26 cellular contexts compared by ENCODE assay signal in genomic region chr2:202018950-202019349, GRCh38. TPM values are rescaled to one million over a fixed set of nuclear protein-coding genes. Genes with fewer than 3 reads are reported as not detected.
DNase-seq lines count a peak whose midpoint lies in the region; ATAC-seq and TF ChIP-seq lines count a peak whose summit lies in the region.
"Had no signal": no experiment of that assay in that cellular context is flagged by ENCODE, and none has a peak within 500 bp of the region (broad histone marks: within the 10 kb centered on the region; RNA-seq: fewer than 3 reads in every experiment).

No MANE protein-coding gene starts in this region.

- no peaks in the 10 kb centered on the region for H3K36me3 ChIP-seq in psoas muscle (ENCODE audit: insufficient read depth in 1 of 2, low read depth in 1 of 2)
- H3K36me3 ChIP-seq in right lobe of liver = no peaks in the 10 kb centered on the region

- intact Hi-C loops in psoas muscle (cut with DNase I) = no loop called here
- intact Hi-C loops in right lobe of liver (cut with DNase I) = no loop called here

- WGBS in psoas muscle, 3 donors = 6 to 15% (median 15%) methylated on average over 2 of the region's 2 CpGs
- WGBS in right lobe of liver (ENCODE audit: insufficient coverage, low coverage, low lambda C conversion rate, missing lambda C conversion rate) = 40% methylated on average over 1 of the region's 2 CpGs

- H3K4me3 Mint-ChIP-seq in endothelial cell (ENCODE audit: unreplicated experiment) = no peak overlapping the region
- no peak overlapping the region for H3K4me3 Mint-ChIP-seq in T-helper 2 cell treated with Interferon-gamma antibody and Interleukin-4, amounts not matched to agents 5 μg/mL and 100 μg/mL, for 36 hours
- H3K4me3 Mint-ChIP-seq: activated CD4-positive, alpha-beta memory T cell treated with anti-CD3 and anti-CD28 coated beads, Interleukin-2, amount 10 ng/mL, durations not matched to agents 7 days and 5 days; CD4-positive, CD25-positive, alpha-beta regulatory T cell; effector memory CD8-positive, alpha-beta T cell; naive thymus-derived CD4-positive, alpha-beta T cell; stimulated activated naive B cell treated with anti-CD40 and anti-IgM and Interleukin-4, amounts not matched to agents 10 μg/mL and 1 μg/mL and 100 μg/mL, for 72 hours; T-helper 1 cell treated with Interleukin-12 subunit alpha and Interleukin-12 subunit beta and Interleukin-4 antibody, amounts not matched to agents 30 μg/mL and 1 μg/mL, for 36 hours had no signal

- H3K4me3 ChIP-seq in psoas muscle (no peak overlapping the region), right lobe of liver (no peak overlapping the region)
- H3K4me3 ChIP-seq: testis had no signal

- H3K27ac ChIP-seq in psoas muscle (peak overlapping the region; percentile 78), right lobe of liver (no peak overlapping the region)
- H3K27ac ChIP-seq: 22Rv1, testis had no signal

- H3K36me3 Mint-ChIP-seq in endothelial cell (ENCODE audit: low read depth, unreplicated experiment) = no peaks in the 10 kb centered on the region
- H3K36me3 Mint-ChIP-seq in T-helper 2 cell treated with Interferon-gamma antibody and Interleukin-4, amounts not matched to agents 5 μg/mL and 100 μg/mL, for 36 hours (ENCODE audit: low read depth) = no peaks in the 10 kb centered on the region
- H3K36me3 Mint-ChIP-seq: activated naive CD4-positive, alpha-beta T cell treated with anti-CD3 and anti-CD28 coated beads, Interleukin-2, amount 50 U/mL, for 72 hours; CD4-positive, CD25-positive, alpha-beta regulatory T cell; naive thymus-derived CD4-positive, alpha-beta T cell; stimulated activated naive B cell treated with anti-CD40 and anti-IgM and Interleukin-4, amounts not matched to agents 10 μg/mL and 1 μg/mL and 100 μg/mL, for 72 hours had no signal

- H3K27me3 Mint-ChIP-seq in endothelial cell (ENCODE audit: unreplicated experiment) = peaks cover 5% of the 10 kb centered on the region
- peaks cover 15% of the 10 kb centered on the region for H3K27me3 Mint-ChIP-seq in T-helper 2 cell treated with Interferon-gamma antibody and Interleukin-4, amounts not matched to agents 5 μg/mL and 100 μg/mL, for 36 hours (ENCODE audit: low read depth)

- TF ChIP-seq POLR2A in right lobe of liver (IDR thresholded peaks at IDR 0.05) = no peak

- peak overlapping the region; percentile 76 for H3K27ac Mint-ChIP-seq in endothelial cell (ENCODE audit: unreplicated experiment)
- H3K27ac Mint-ChIP-seq in T-helper 2 cell treated with Interferon-gamma antibody and Interleukin-4, amounts not matched to agents 5 μg/mL and 100 μg/mL, for 36 hours = no peak overlapping the region
- H3K27ac Mint-ChIP-seq: activated CD4-positive, alpha-beta memory T cell treated with anti-CD3 and anti-CD28 coated beads, Interleukin-2, amount 10 ng/mL, durations not matched to agents 7 days and 5 days; activated T-helper 2 cell treated with anti-CD3 and anti-CD28 coated beads, Interferon-gamma antibody, Interleukin-2, Interleukin-4, amounts not matched to agents 10 μg/mL and 5 μg/mL and 100 μg/mL, durations not matched to agents 14 hours and 24 hours and 36 hours; CD4-positive, CD25-positive, alpha-beta regulatory T cell; effector memory CD8-positive, alpha-beta T cell; naive thymus-derived CD4-positive, alpha-beta T cell; stimulated activated naive B cell treated with anti-CD40 and anti-IgM and Interleukin-4, amounts not matched to agents 10 μg/mL and 1 μg/mL and 100 μg/mL, for 72 hours; T-helper 1 cell treated with Interleukin-12 subunit alpha and Interleukin-12 subunit beta and Interleukin-4 antibody, amounts not matched to agents 30 μg/mL and 1 μg/mL, for 36 hours had no signal

- H3K27me3 ChIP-seq in psoas muscle (ENCODE audit: insufficient read depth in 3 of 3, low read length in 2 of 3) = no peaks in the 10 kb centered on the region
- H3K27me3 ChIP-seq in right lobe of liver = no peaks in the 10 kb centered on the region
- H3K27me3 ChIP-seq: testis had no signal

- H3K9me3 ChIP-seq in psoas muscle = no peaks in the 10 kb centered on the region
- H3K9me3 ChIP-seq in right lobe of liver = no peaks in the 10 kb centered on the region
- H3K9me3 ChIP-seq: testis had no signal

- DNase-seq in DMS 273 (lab: John Stamatoyannopoulos, UW; ENCODE audit: unreplicated experiment) = peak; percentile 52
- no peak for DNase-seq in DMS 273 treated with DMSO at 0.1 percent for 48 hours (lab: John Stamatoyannopoulos, UW)
- peak; percentile 31 for DNase-seq in NCI-H1694 (lab: John Stamatoyannopoulos, UW)
- DNase-seq in endothelial cell (ENCODE audit: low spot score) = peak; percentile 19
- no peak for DNase-seq in psoas muscle
- DNase-seq in right lobe of liver = no peak
- DNase-seq in T-helper 2 cell treated with Interferon-gamma antibody and Interleukin-4, amounts not matched to agents 5 μg/mL and 100 μg/mL, for 36 hours (ENCODE audit: low spot score) = no peak
- DNase-seq: activated CD4-positive, alpha-beta memory T cell treated with anti-CD3 and anti-CD28 coated beads, Interleukin-2, amount 10 ng/mL, durations not matched to agents 7 days and 5 days; activated CD4-positive, alpha-beta T cell treated with anti-CD3 and anti-CD28 coated beads for 1 hour; activated CD8-positive, alpha-beta memory T cell treated with anti-CD3 and anti-CD28 coated beads, Interleukin-2, amount 50 U/mL, for 48 hours; CD4-positive, CD25-positive, alpha-beta regulatory T cell; cortex of kidney; effector memory CD8-positive, alpha-beta T cell; KG1; naive thymus-derived CD4-positive, alpha-beta T cell; NCI-H1417 treated with DMSO at 0.1 percent for 48 hours; stimulated activated CD4-positive, alpha-beta T cell treated with anti-CD3 and anti-CD28 coated beads, Interleukin-4, amount 100 ng/mL, for 4 hours; stimulated activated naive B cell treated with anti-CD40 and anti-IgM and Interleukin-4, amounts not matched to agents 10 μg/mL and 1 μg/mL and 100 μg/mL, for 72 hours; testis had no signal

- H3K4me1 ChIP-seq in psoas muscle (peaks cover 46% of the 10 kb centered on the region), right lobe of liver (no peaks in the 10 kb centered on the region)
- H3K4me1 ChIP-seq: testis had no signal

- no peaks in the 10 kb centered on the region for H3K9me3 Mint-ChIP-seq in endothelial cell (ENCODE audit: unreplicated experiment)
- no peaks in the 10 kb centered on the region for H3K9me3 Mint-ChIP-seq in T-helper 2 cell treated with Interferon-gamma antibody and Interleukin-4, amounts not matched to agents 5 μg/mL and 100 μg/mL, for 36 hours
- H3K9me3 Mint-ChIP-seq: activated CD4-positive, alpha-beta memory T cell treated with anti-CD3 and anti-CD28 coated beads, Interleukin-2, amount 10 ng/mL, durations not matched to agents 7 days and 5 days; activated naive CD4-positive, alpha-beta T cell treated with anti-CD3 and anti-CD28 coated beads, Interleukin-2, amount 50 U/mL, for 72 hours; activated T-helper 2 cell treated with anti-CD3 and anti-CD28 coated beads, Interferon-gamma antibody, Interleukin-2, Interleukin-4, amounts not matched to agents 10 μg/mL and 5 μg/mL and 100 μg/mL, durations not matched to agents 14 hours and 24 hours and 36 hours; CD4-positive, CD25-positive, alpha-beta regulatory T cell; effector memory CD8-positive, alpha-beta T cell; stimulated activated naive B cell treated with anti-CD40 and anti-IgM and Interleukin-4, amounts not matched to agents 10 μg/mL and 1 μg/mL and 100 μg/mL, for 72 hours; T-helper 1 cell treated with Interleukin-12 subunit alpha and Interleukin-12 subunit beta and Interleukin-4 antibody, amounts not matched to agents 30 μg/mL and 1 μg/mL, for 36 hours had no signal

- TF ChIP-seq CTCF in endothelial cell (IDR thresholded peaks at IDR 0.05; ENCODE audit: unreplicated experiment) = no peak
- TF ChIP-seq CTCF in psoas muscle (IDR thresholded peaks at IDR 0.05) = no peak
- TF ChIP-seq CTCF in right lobe of liver (IDR thresholded peaks at IDR 0.05) = no peak

- ATAC-seq in psoas muscle (peak in 2 of 4 donors; percentile 22 to 48), HG03280 (IDR thresholded peaks at IDR 0.05; ENCODE audit: unreplicated experiment) (no peak), right lobe of liver (no peak)
- ATAC-seq: activated naive CD4-positive, alpha-beta T cell treated with anti-CD3 and anti-CD28 coated beads, Interleukin-2, amount 50 U/mL, for 72 hours; effector memory CD8-positive, alpha-beta T cell; left lobe of liver; naive thymus-derived CD4-positive, alpha-beta T cell; stimulated activated naive B cell treated with anti-CD40 and anti-IgM and Interleukin-4, amounts not matched to agents 10 μg/mL and 1 μg/mL and 100 μg/mL, for 72 hours had no signal

- peaks cover 38% of the 10 kb centered on the region for H3K4me1 Mint-ChIP-seq in endothelial cell (ENCODE audit: unreplicated experiment)
- no peaks in the 10 kb centered on the region for H3K4me1 Mint-ChIP-seq in T-helper 2 cell treated with Interferon-gamma antibody and Interleukin-4, amounts not matched to agents 5 μg/mL and 100 μg/mL, for 36 hours (ENCODE audit: low read depth)
- H3K4me1 Mint-ChIP-seq: activated CD4-positive, alpha-beta memory T cell treated with anti-CD3 and anti-CD28 coated beads, Interleukin-2, amount 10 ng/mL, durations not matched to agents 7 days and 5 days; CD4-positive, CD25-positive, alpha-beta regulatory T cell; naive thymus-derived CD4-positive, alpha-beta T cell; stimulated activated naive B cell treated with anti-CD40 and anti-IgM and Interleukin-4, amounts not matched to agents 10 μg/mL and 1 μg/mL and 100 μg/mL, for 72 hours had no signal

RNA-seq across cellular contexts. Expression of gene FZD7, which starts 14.7 kb away (rescaled TPM):
- 42.2 TPM for total RNA-seq in endothelial cell (ENCODE audit: unreplicated experiment)
- total RNA-seq in psoas muscle = 10 to 100 TPM in 2 of 4 donors, 1 to 10 TPM in 2; 4.1 to 32.1 (median 9.9) TPM
- 10 to 100 TPM in 1 of 3 donors, 1 to 10 TPM in 2; 1.8 to 14.4 (median 3.7) TPM for polyA plus RNA-seq in psoas muscle
- total RNA-seq in right lobe of liver = 1 to 10 TPM in 2 of 6 experiments, under 1 TPM in 4; 0.48 to 1.4 (median 0.65) TPM

RNA-seq across cellular contexts. Expression of gene KIAA2012, which starts 54.1 kb away (rescaled TPM):
- total RNA-seq in endothelial cell (ENCODE audit: unreplicated experiment) = 0.08 TPM
- under 1 TPM in 1 of 4 donors, not detected in 3; 0.06 TPM for total RNA-seq in psoas muscle
- under 1 TPM in 1 of 3 donors, not detected in 2; 0.03 TPM for polyA plus RNA-seq in psoas muscle
- under 1 TPM; 0.11 to 0.56 (median 0.43) TPM for total RNA-seq in right lobe of liver
- total RNA-seq: activated CD4-positive, alpha-beta memory T cell treated with anti-CD3 and anti-CD28 coated beads, Interleukin-2, amount 10 ng/mL, durations not matched to agents 7 days and 5 days; activated naive CD4-positive, alpha-beta T cell treated with anti-CD3 and anti-CD28 coated beads, Interleukin-2, amount 50 U/mL, for 72 hours; activated T-helper 2 cell treated with anti-CD3 and anti-CD28 coated beads, Interferon-gamma antibody, Interleukin-2, Interleukin-4, amounts not matched to agents 10 μg/mL and 5 μg/mL and 100 μg/mL, durations not matched to agents 14 hours and 24 hours and 36 hours; CD4-positive, CD25-positive, alpha-beta regulatory T cell; naive thymus-derived CD4-positive, alpha-beta T cell; osteocyte had no signal
- polyA plus RNA-seq: CD4-positive, CD25-positive, alpha-beta regulatory T cell; naive thymus-derived CD4-positive, alpha-beta T cell had no signal

Comparison
In these comparisons a context has a peak if more than half of its experiments do, and no peak if none do; other contexts are left out.
1. DNase-seq: peak in DMS 273 (single experiment), NCI-H1694 (single experiment) and endothelial cell (single experiment); none in DMS 273 treated with DMSO at 0.1 percent for 48 hours (single experiment), psoas muscle (0 of 2), right lobe of liver (0 of 3) and T-helper 2 cell treated with Interferon-gamma antibody and Interleukin-4, amounts not matched to agents 5 μg/mL and 100 μg/mL, for 36 hours (single experiment).